8 cellular contexts compared by ENCODE assay signal in the genomic region with DNA sequence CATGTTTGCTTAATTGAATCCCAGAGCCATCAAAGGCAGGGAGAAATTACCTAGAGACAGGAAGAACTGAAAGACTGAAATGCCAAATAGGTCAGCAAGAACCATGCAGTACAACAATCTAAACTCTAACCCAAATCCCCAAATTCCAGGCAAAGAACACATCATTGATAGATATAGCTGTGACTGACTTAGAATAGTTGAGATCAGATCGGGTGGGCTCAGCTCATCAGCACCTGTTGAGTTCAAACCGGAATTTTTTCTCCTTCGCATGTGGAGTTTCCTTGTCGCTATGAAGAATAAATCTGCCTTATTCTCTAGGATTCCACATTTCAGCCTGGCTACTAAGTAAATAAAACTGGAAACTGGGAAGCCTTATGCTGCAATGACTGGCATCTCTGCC. TPM values are rescaled to one million over a fixed set of nuclear protein-coding genes. Genes with fewer than 3 reads are reported as not detected.
DNase-seq lines count a peak whose midpoint lies in the region; ATAC-seq and TF ChIP-seq lines count a peak whose summit lies in the region.

No MANE protein-coding gene starts in this region.

- H3K4me3 ChIP-seq in right atrium auricular region, result peak overlapping the region; percentile 90 to 98
- peak overlapping the region; percentile 93 to 99 for H3K4me3 ChIP-seq in muscle layer of duodenum (ENCODE audit: low read depth in 1 of 2, low read length in 2 of 2)

- no peaks in the 10 kb centered on the region for H3K27me3 Mint-ChIP-seq in chondrocyte (ENCODE audit: low read depth)

- H3K36me3 ChIP-seq in right atrium auricular region (no peaks in the 10 kb centered on the region), muscle layer of duodenum (ENCODE audit: control insufficient read depth in 1 of 2, insufficient read depth in 2 of 2, low read length in 2 of 2) (peaks cover 0 to 3% of the 10 kb centered on the region in 2 donors)

- intact Hi-C loops in Right ventricle myocardium superior (cut with DNase I), result no loop called here

- H3K36me3 Mint-ChIP-seq in chondrocyte (ENCODE audit: low read depth), result no peaks in the 10 kb centered on the region

- no peaks in the 10 kb centered on the region for H3K9me3 Mint-ChIP-seq in chondrocyte (ENCODE audit: low read depth)

- peak overlapping the region; percentile 100 for H3K27ac Mint-ChIP-seq in chondrocyte (ENCODE audit: unreplicated experiment)

- H3K4me1 ChIP-seq in right atrium auricular region (peaks cover 0 to 64% of the 10 kb centered on the region in 2 donors), muscle layer of duodenum (ENCODE audit: control insufficient read depth in 1 of 2, insufficient read depth in 2 of 2, low read length in 2 of 2) (peaks cover 16 to 32% of the 10 kb centered on the region in 2 donors)

- peaks cover 49% of the 10 kb centered on the region for H3K4me1 Mint-ChIP-seq in chondrocyte (ENCODE audit: low read depth)

- ATAC-seq in Right ventricle myocardium superior (ENCODE audit: poor library complexity) (no peak), GM18907 (IDR thresholded peaks at IDR 0.05; ENCODE audit: unreplicated experiment) (no peak), GM18873 (IDR thresholded peaks at IDR 0.05; ENCODE audit: low FRiP score, unreplicated experiment) (no peak)

- H3K4me3 Mint-ChIP-seq in chondrocyte (ENCODE audit: unreplicated experiment), result peak overlapping the region; percentile 99

- H3K9me3 ChIP-seq in right atrium auricular region (no peaks in the 10 kb centered on the region), muscle layer of duodenum (ENCODE audit: control insufficient read depth in 1 of 2, low read length in 2 of 2) (no peaks in the 10 kb centered on the region)

- no peak for DNase-seq in right atrium auricular region (ENCODE audit: low spot score)
- DNase-seq in Right ventricle myocardium superior, result no peak
- DNase-seq in chondrocyte (ENCODE audit: low spot score), result no peak
- no peak for DNase-seq in UCSD-AML1 (lab: John Stamatoyannopoulos, UW; ENCODE audit: unreplicated experiment)
- DNase-seq in NCI-H1417 (lab: John Stamatoyannopoulos, UW), result no peak

- H3K27ac ChIP-seq in right atrium auricular region (peak overlapping the region; percentile 90 to 95), muscle layer of duodenum (ENCODE audit: low read length) (peak overlapping the region; percentile 88)

- TF ChIP-seq CTCF in right atrium auricular region (IDR thresholded peaks at IDR 0.05) (no peak), chondrocyte (IDR thresholded peaks at IDR 0.05) (no peak)

- H3K27me3 ChIP-seq in right atrium auricular region, result no peaks in the 10 kb centered on the region
- no peaks in the 10 kb centered on the region for H3K27me3 ChIP-seq in muscle layer of duodenum (ENCODE audit: low read depth, low read length)

RNA-seq across cellular contexts. Expression of a gene that starts 1.4 kb away (rescaled TPM):
- total RNA-seq in right atrium auricular region (10 to 100 TPM; 20.8 to 33.7 TPM), Right ventricle myocardium superior (21.5 TPM), chondrocyte (18.0 to 23.3 TPM (median 21.8 TPM) in 3 replicates)

RNA-seq across cellular contexts. Expression of a gene that starts 1.8 kb away (rescaled TPM):
- total RNA-seq in right atrium auricular region (100 to 1,000 TPM; 206 to 292 TPM), Right ventricle myocardium superior (359 TPM), chondrocyte (42.6 to 50.0 TPM (median 44.8 TPM) in 3 replicates)
